In the genomic region with DNA sequence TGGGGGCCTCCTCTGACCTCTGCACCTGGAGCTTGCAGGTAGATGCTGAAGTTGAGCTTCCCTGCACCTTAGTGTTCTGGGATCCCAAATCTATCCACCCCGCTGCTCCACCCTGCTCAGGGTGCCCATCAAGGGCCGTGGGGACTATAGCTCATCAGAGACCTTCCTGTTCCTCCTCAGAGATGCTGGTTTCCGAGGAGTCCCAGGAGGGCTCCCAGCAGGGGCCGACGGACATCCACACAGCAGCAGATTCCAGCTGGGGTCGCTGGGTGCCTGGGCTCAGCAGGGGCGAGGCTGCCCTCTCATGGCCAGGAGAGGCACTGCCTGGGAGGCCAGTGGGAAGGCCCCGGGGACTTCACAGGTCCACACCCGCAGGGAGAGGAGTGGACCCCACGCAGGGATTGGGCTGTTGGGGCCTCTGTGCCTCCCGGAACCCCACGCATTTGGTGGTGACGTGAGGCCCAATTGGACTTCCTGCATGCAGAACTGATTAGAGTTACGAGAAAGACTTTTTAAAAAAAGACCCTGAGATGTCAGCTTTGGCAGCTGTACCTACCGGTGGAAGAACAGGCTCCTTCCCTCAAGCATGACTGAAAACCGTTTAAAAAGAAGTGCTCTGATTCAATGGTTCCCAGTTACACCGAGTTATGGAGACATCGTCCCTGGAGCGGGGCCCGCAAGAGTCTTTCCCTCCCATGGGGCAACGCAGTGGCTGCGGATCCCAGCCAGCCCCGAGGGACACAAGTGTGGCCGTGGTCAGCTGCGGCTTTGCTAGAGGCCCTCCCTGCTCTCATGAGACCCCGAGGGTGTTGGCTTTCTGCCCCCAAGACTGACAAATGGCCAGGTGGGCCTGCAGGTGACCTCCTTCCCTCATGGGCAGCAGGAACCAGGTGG, we compare ENCODE assay signal across 8 cellular contexts. TPM values are rescaled to one million over a fixed set of nuclear protein-coding genes. Genes with fewer than 3 reads are reported as not detected.
A peak's percentile ranks its signal among the peaks of the same experiment; 100 is the strongest.
DNase-seq lines count a peak whose midpoint lies in the region; ATAC-seq and TF ChIP-seq lines count a peak whose summit lies in the region.

No MANE protein-coding gene starts in this region.

- peaks cover 45% of the 10 kb centered on the region for H3K4me1 Mint-ChIP-seq in activated B cell treated with CpG ODN at 0.5 μM for 24 hours

- H3K27me3 Mint-ChIP-seq in activated B cell treated with CpG ODN at 0.5 μM for 24 hours = no peaks in the 10 kb centered on the region

- H3K27ac Mint-ChIP-seq in activated B cell treated with CpG ODN at 0.5 μM for 24 hours = peak overlapping the region; percentile 93

- peak; percentile 99 for TF ChIP-seq CTCF in HFF-Myc (IDR thresholded peaks at IDR 0.05; ENCODE audit: low read depth, low read length, missing control alignments)
- TF ChIP-seq CTCF in activated B cell treated with CpG ODN at 0.5 μM for 24 hours (IDR thresholded peaks at IDR 0.05) = peak; percentile 84
- TF ChIP-seq CTCF in cardiac fibroblast (IDR thresholded peaks at IDR 0.05; ENCODE audit: low read depth, low read length) = peak; percentile 99

- DNase-seq in GM03348 (ENCODE audit: low spot score) (peak; percentile 91), HFF-Myc (ENCODE audit: extremely low read depth, low read depth) (no peak), NCI-H2107 (lab: John Stamatoyannopoulos, UW) (peak; percentile 49), activated B cell treated with CpG ODN at 0.5 μM for 24 hours (peak; percentile 73), cardiac fibroblast (ENCODE audit: low read depth in 2 of 2) (peak; percentile 64 to 75), left colon (peak; percentile 58 to 81)
- DNase-seq in stimulated activated CD4-positive, alpha-beta T cell treated with anti-CD3 and anti-CD28 coated beads, Interleukin-4, amount 100 ng/mL, for 24 hours = peak; percentile 77

- peak overlapping the region; percentile 73 for H3K4me3 Mint-ChIP-seq in activated B cell treated with CpG ODN at 0.5 μM for 24 hours

- H3K4me3 ChIP-seq in HFF-Myc (replicated peaks; ENCODE audit: low read depth, low read length) = no peak overlapping the region
- H3K4me3 ChIP-seq in cardiac fibroblast (replicated peaks in 1 of 2; ENCODE audit: low read depth in 2 of 2, low read length in 2 of 2) = no peak overlapping the region

- ATAC-seq in activated B cell treated with CpG ODN at 0.5 μM for 24 hours (ENCODE audit: low read depth) (peak; percentile 61), left colon (peak; percentile 87), GM18870 (IDR thresholded peaks at IDR 0.05; ENCODE audit: unreplicated experiment) (no peak)

- no peaks in the 10 kb centered on the region for H3K9me3 Mint-ChIP-seq in activated B cell treated with CpG ODN at 0.5 μM for 24 hours

- intact Hi-C loops in activated B cell treated with CpG ODN at 0.5 μM for 24 hours (cut with micrococcal nuclease) (loop anchor here (1.0 to 2.0 kb wide), 3 partner anchors 117 to 228 kb away; a partner anchor contains a TSS), left colon (cut with DNase I, micrococcal nuclease) (loop anchor here in 1 of 2 donors (2.0 kb wide), 1 partner anchor 116 kb away; no protein-coding TSS in a partner anchor)

- POLR2A ChIA-PET in activated B cell treated with CpG ODN at 0.5 μM for 24 hours (lab: Charles Lee) = interaction anchor here (0.6 to 4.2 kb wide), 14 partner anchors 11 to 495 kb away, joined by 3 to 57 read pairs (median 8); a partner anchor contains a TSS

- no peaks in the 10 kb centered on the region for H3K36me3 Mint-ChIP-seq in activated B cell treated with CpG ODN at 0.5 μM for 24 hours (ENCODE audit: low read depth)

- CTCF ChIA-PET in activated B cell treated with CpG ODN at 0.5 μM for 24 hours (lab: Charles Lee) = interaction anchor here (0.7 to 3.2 kb wide), 29 partner anchors 10 to 316 kb away, joined by 3 to 42 read pairs (median 4); a partner anchor contains a TSS

RNA-seq across cellular contexts. Expression of a gene that starts 25.3 kb away (rescaled TPM):
- 27.8 and 38.9 TPM in 2 replicates for total RNA-seq in activated B cell treated with CpG ODN at 0.5 μM for 24 hours
- total RNA-seq in left colon = 10 to 100 TPM; 15.0 to 22.2 TPM
